19 cellular contexts compared by ENCODE assay signal in the genomic region with DNA sequence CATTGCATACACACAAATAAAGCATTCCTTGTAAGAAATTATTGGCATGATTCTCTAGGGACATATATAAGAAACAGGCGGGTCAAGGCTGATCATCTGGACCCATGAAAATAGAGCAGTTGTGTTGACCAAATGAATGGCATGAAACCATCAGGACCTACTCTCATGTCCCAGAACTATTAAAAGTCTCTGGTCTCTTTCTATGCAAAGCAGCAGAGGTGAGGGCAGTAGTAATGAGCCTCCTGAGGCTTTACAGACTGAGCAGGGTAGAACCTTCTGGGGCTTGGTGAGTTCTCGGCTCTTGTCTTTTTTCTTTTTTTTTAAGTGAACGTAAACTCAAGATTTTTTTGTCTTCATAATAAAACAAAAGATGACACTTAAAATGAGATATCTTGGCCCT. TPM values are rescaled to one million over a fixed set of nuclear protein-coding genes. Genes with fewer than 3 reads are reported as not detected.
A peak's percentile ranks its signal among the peaks of the same experiment; 100 is the strongest.
DNase-seq lines count a peak whose midpoint lies in the region; ATAC-seq, FAIRE-seq and TF ChIP-seq lines count a peak whose summit lies in the region.
"Had no signal": no experiment of that assay in that cellular context is flagged by ENCODE, and none has a peak within 500 bp of the region (broad histone marks: within the 10 kb centered on the region; RNA-seq: fewer than 3 reads in every experiment).

No MANE protein-coding gene starts in this region.

- POLR2A ChIA-PET in GM12878 (lab: Charles Lee) = no interaction called here

- H3K4me1 ChIP-seq in GM12878 (ENCODE audit: control insufficient read depth, insufficient read depth, low read length) (peaks cover 13% of the 10 kb centered on the region), lower lobe of right lung (peaks cover 22% of the 10 kb centered on the region)
- H3K4me1 ChIP-seq: A549 had no signal

- no peak overlapping the region for H3K9ac ChIP-seq in GM12878 (ENCODE audit: control insufficient read depth, insufficient read depth, low read length)
- H3K9ac ChIP-seq: BLaER1 treated with 17β-estradiol and CSF1 and Interleukin-3, amounts not matched to agents 10 nM and 100 nM had no signal

- H3K27ac ChIP-seq in GM12878 (ENCODE audit: control insufficient read depth, insufficient read depth) (no peak overlapping the region), substantia nigra (ENCODE audit: low read depth, low read length, poor library complexity, severe bottlenecking) (peak overlapping the region; percentile 97), lower lobe of right lung (no peak overlapping the region)
- H3K27ac ChIP-seq: 22Rv1; A549; BLaER1 treated with 17β-estradiol and CSF1 and Interleukin-3, amounts not matched to agents 10 nM and 100 nM; HL-60 had no signal

- no peaks in the 10 kb centered on the region for H4K20me1 ChIP-seq in GM12878 (ENCODE audit: control insufficient read depth, insufficient read depth)
- H4K20me1 ChIP-seq: BLaER1 treated with 17β-estradiol and CSF1 and Interleukin-3, amounts not matched to agents 10 nM and 100 nM had no signal

- H3K4me3 ChIP-seq in GM12878 = no peak overlapping the region
- no peak overlapping the region for H3K4me3 ChIP-seq in lower lobe of right lung
- H3K4me3 ChIP-seq: A549; BLaER1 treated with 17β-estradiol and CSF1 and Interleukin-3, amounts not matched to agents 10 nM and 100 nM had no signal

- H2AFZ ChIP-seq in GM12878 (ENCODE audit: control insufficient read depth, low read depth, low read length) = no peak overlapping the region

- no peak for TF ChIP-seq RAD21 in GM12878 (IDR thresholded peaks at IDR 0.05; ENCODE audit: insufficient read depth, low read depth, low read length)

- H3K79me2 ChIP-seq in GM12878 (ENCODE audit: control insufficient read depth, insufficient read depth, low read length) = no peaks in the 10 kb centered on the region

- BruUV-seq in GM12878 (replicated peaks; lab: Mats Ljungman, UMichigan) = no TSS peak

- no peak overlapping the region; the same call in 1 of the 2 replicates for H3K4me2 ChIP-seq in GM12878 (ENCODE audit: control insufficient read depth, insufficient read depth)
- H3K4me2 ChIP-seq: A549 had no signal

- ATAC-seq in GM12878 (no peak), lower lobe of right lung (no peak), GM19328 (IDR thresholded peaks at IDR 0.05; ENCODE audit: unreplicated experiment) (no peak)
- ATAC-seq: A549; CD8-positive, alpha-beta T cell had no signal

- no peak for FAIRE-seq in GM12878 (lab: Jason Lieb, UNC)
- FAIRE-seq: A549, H1 had no signal

- RAD21 ChIA-PET in GM12878 (lab: Charles Lee; ENCODE audit: unreplicated experiment) = no interaction called here

- in situ Hi-C loops in GM12878 (cut with MboI) = no loop called here

- WGBS in GM12878 (ENCODE audit: insufficient coverage, insufficient replicate concordance, low lambda C conversion rate, missing lambda C conversion rate) = 16% methylated on average over 3 of the region's 3 CpGs

- peaks cover 3 to 8% of the 10 kb centered on the region in 2 experiments; a peak in 3 of 4 replicates for H3K27me3 ChIP-seq in GM12878 (replicated peaks in 1 of 2; ENCODE audit: control insufficient read depth in 2 of 2, insufficient read depth in 2 of 2, low read length in 1 of 2)
- H3K27me3 ChIP-seq in lower lobe of right lung (ENCODE audit: low read depth) = no peaks in the 10 kb centered on the region
- H3K27me3 ChIP-seq: BLaER1 treated with 17β-estradiol and CSF1 and Interleukin-3, amounts not matched to agents 10 nM and 100 nM had no signal

- SMC1A ChIA-PET in GM12878 (lab: Charles Lee; ENCODE audit: uncharacterized antibody, unreplicated experiment) = interaction anchor here (1.2 kb wide), 1 partner anchor 32 kb away, joined by 3 read pairs; no protein-coding TSS in a partner anchor

- H3K36me3 ChIP-seq in GM12878 (ENCODE audit: control insufficient read depth in 2 of 2, insufficient read depth in 2 of 2, low read length in 1 of 2) = no peaks in the 10 kb centered on the region
- H3K36me3 ChIP-seq in lower lobe of right lung = no peaks in the 10 kb centered on the region
- H3K36me3 ChIP-seq: BLaER1 treated with 17β-estradiol and CSF1 and Interleukin-3, amounts not matched to agents 10 nM and 100 nM had no signal

- H3K9me3 ChIP-seq in GM12878 (replicated peaks; ENCODE audit: control insufficient read depth, insufficient read depth, low read length) = no peaks in the 10 kb centered on the region
- no peaks in the 10 kb centered on the region for H3K9me3 ChIP-seq in lower lobe of right lung
- H3K9me3 ChIP-seq: A549 had no signal

- TF ChIP-seq EP300 in GM12878 (IDR thresholded peaks at IDR 0.05; ENCODE audit: borderline replicate concordance in 1 of 2, control insufficient read depth in 1 of 2, low read depth in 2 of 2, low read length in 2 of 2) = no peak

- intact Hi-C loops in GM12878 (cut with micrococcal nuclease; ENCODE audit: unreplicated experiment) = no loop called here
- intact Hi-C loops in lower lobe of right lung (cut with DNase I) = no loop called here

- CTCF ChIA-PET in GM12878 (lab: Yijun Ruan, JAX) = no interaction called here

- DNase-seq in NCI-H526 (lab: John Stamatoyannopoulos, UW) (peak; percentile 8 to 55), NCI-H526 treated with DMSO at 0.1 percent for 48 hours (lab: John Stamatoyannopoulos, UW) (no peak), GM12878 (ENCODE audit: low read depth, low spot score) (no peak), substantia nigra (lab: John Stamatoyannopoulos, UW) (no peak), Ammon's horn (ENCODE audit: low spot score) (no peak), lower lobe of right lung (no peak)
- DNase-seq: AML-193; Calu3; CD8-positive, alpha-beta T cell; DMS79 treated with DMSO at 0.1 percent for 48 hours; GF-D8; H9 had no signal

- TF ChIP-seq POLR2A in GM12878 (IDR thresholded peaks at IDR 0.05; ENCODE audit: low read depth, low read length) = no peak

- TF ChIP-seq CTCF in GM12878 (IDR thresholded peaks at IDR 0.05 in 2 of 3, conservative IDR thresholded peaks at IDR 0.05 in 1 of 3; ENCODE audit: control insufficient read depth in 2 of 3, extremely low read depth in 1 of 3, insufficient read depth in 1 of 3, low read depth in 3 of 3, low read length in 3 of 3) (no peak), lower lobe of right lung (IDR thresholded peaks at IDR 0.05) (no peak)

TF ChIP-seq in GM12878, 131 proteins besides CTCF, POLR2A, EP300 and RAD21:
- TF ChIP-seq CHD2 (IDR thresholded peaks at IDR 0.05; ENCODE audit: borderline replicate concordance, low read depth, low read length) (no peak), POU2F2 (IDR thresholded peaks at IDR 0.05; ENCODE audit: borderline replicate concordance, low read depth, low read length) (peak; percentile 20; the same call in 1 of the 3 replicates)
TF ChIP-seq in GM12878: peak in this region for 1.

RNA-seq across cellular contexts. Expression of a gene that starts 9.3 kb away (rescaled TPM):
- total RNA-seq in GM12878 (2013; cell fraction: nucleolus; rRNA removed) = not detected in 2 replicates
- total RNA-seq in GM12878 (2014; rRNA removed) = not detected in 2 replicates
- total RNA-seq in GM12878 (2014; rRNA removed; fragmentation: Illumina TruSeq; extraction: Trizol) = not detected in 2 replicates
- 0.13 TPM in 1 of 2 replicates, not detected in the other for total RNA-seq in GM12878 (2021)
- polyA plus RNA-seq in GM12878 (2011; ENCODE audit: low read depth) = not detected
- polyA plus RNA-seq in GM12878 (2011; rRNA removed) = not detected in 2 replicates
- polyA plus RNA-seq in GM12878 (2011; cell fraction: cytosol; rRNA removed) = not detected in 2 replicates
- polyA plus RNA-seq in GM12878 (2011; cell fraction: nucleus; rRNA removed) = not detected in 2 replicates
- not detected in 2 replicates for polyA plus RNA-seq in GM12878 (2012)
- not detected in 2 replicates for polyA plus RNA-seq in GM12878 (2014; fragmentation: Illumina TruSeq; extraction: Trizol)
- not detected for polyA plus RNA-seq in GM12878 (2014; fragmentation: Nextera tagmentation; extraction: Ambion mirVana)
- not detected in 2 replicates for polyA plus RNA-seq in GM12878 (2014; rRNA removed)
- polyA plus RNA-seq in GM12878 (2016; fragmentation: Nextera tagmentation; extraction: Ambion mirVana) = not detected
- not detected in 2 replicates for polyA minus RNA-seq in GM12878 (2011; rRNA and poly(A)+ RNA removed)
- polyA minus RNA-seq in GM12878 (2011; cell fraction: cytosol; rRNA and poly(A)+ RNA removed) = not detected in 2 replicates
- polyA minus RNA-seq in GM12878 (2011; cell fraction: nucleus; rRNA and poly(A)+ RNA removed) = not detected in 2 replicates
- total RNA-seq in lower lobe of right lung = 34.5 TPM
- total RNA-seq: Calu3; CD8-positive, alpha-beta T cell; HT1080 had no signal

RNA-seq across cellular contexts. Expression of a gene that starts 12.3 kb away (rescaled TPM):
- not detected in 2 replicates for total RNA-seq in GM12878 (2013; cell fraction: nucleolus; rRNA removed)
- 0.96 and 2.1 TPM in 2 replicates for total RNA-seq in GM12878 (2014; rRNA removed)
- 0.63 and 1.1 TPM in 2 replicates for total RNA-seq in GM12878 (2014; rRNA removed; fragmentation: Illumina TruSeq; extraction: Trizol)
- total RNA-seq in GM12878 (2021) = 1.2 and 1.4 TPM in 2 replicates
- not detected for polyA plus RNA-seq in GM12878 (2011; ENCODE audit: low read depth)
- polyA plus RNA-seq in GM12878 (2011; rRNA removed) = 0.35 and 1.3 TPM in 2 replicates
- 0.20 and 0.27 TPM in 2 replicates for polyA plus RNA-seq in GM12878 (2011; cell fraction: cytosol; rRNA removed)
- polyA plus RNA-seq in GM12878 (2011; cell fraction: nucleus; rRNA removed) = 0.56 and 0.88 TPM in 2 replicates
- 0.29 TPM in 1 of 2 replicates, not detected in the other for polyA plus RNA-seq in GM12878 (2012)
- 0.76 and 4.2 TPM in 2 replicates for polyA plus RNA-seq in GM12878 (2014; fragmentation: Illumina TruSeq; extraction: Trizol)
- 1 to 10 TPM; 1.3 to 1.8 TPM for polyA plus RNA-seq in GM12878 (2014; fragmentation: Nextera tagmentation; extraction: Ambion mirVana)
- polyA plus RNA-seq in GM12878 (2014; rRNA removed) = 0.08 and 1.3 TPM in 2 replicates
- polyA plus RNA-seq in GM12878 (2016; fragmentation: Nextera tagmentation; extraction: Ambion mirVana) = under 1 TPM; 0.59 to 0.63 TPM
- polyA minus RNA-seq in GM12878 (2011; rRNA and poly(A)+ RNA removed) = 0.36 TPM in 1 of 2 replicates, not detected in the other
- not detected in 2 replicates for polyA minus RNA-seq in GM12878 (2011; cell fraction: cytosol; rRNA and poly(A)+ RNA removed)
- polyA minus RNA-seq in GM12878 (2011; cell fraction: nucleus; rRNA and poly(A)+ RNA removed) = 0.36 TPM in 1 of 2 replicates, not detected in the other
- 0.95 TPM for total RNA-seq in lower lobe of right lung
- total RNA-seq: Calu3; CD8-positive, alpha-beta T cell; H1; H9; HT1080 had no signal
- polyA plus RNA-seq: H1 had no signal

Comparison
In these comparisons a context has a peak if more than half of its experiments do, and no peak if none do; other contexts are left out.
1. DNase-seq: peak in NCI-H526 (2 of 2); none in NCI-H526 treated with DMSO at 0.1 percent for 48 hours (single experiment), GM12878 (single experiment), substantia nigra (0 of 49), Ammon's horn (single experiment) and lower lobe of right lung (single experiment).
2. RNA of a gene that starts 9.3 kb away (total RNA-seq): 34.5 TPM in lower lobe of right lung (single experiment); 0.13 TPM in GM12878; every median in the first group is over 10 times any median in the second.